Comparison of ENCODE assay signal across 7 cellular contexts in genomic region chr2:196131949-196132925, GRCh38. TPM values are rescaled to one million over a fixed set of nuclear protein-coding genes. Genes with fewer than 3 reads are reported as not detected.
A peak's percentile ranks its signal among the peaks of the same experiment; 100 is the strongest.
DNase-seq lines count a peak whose midpoint lies in the region; ATAC-seq and TF ChIP-seq lines count a peak whose summit lies in the region.

No MANE protein-coding gene starts in this region.

- no peak overlapping the region for H3K4me3 Mint-ChIP-seq in HFFc6

- ATAC-seq in GM18867 (IDR thresholded peaks at IDR 0.05; ENCODE audit: unreplicated experiment), result no peak

- H3K4me3 ChIP-seq in cardiac fibroblast (replicated peaks in 1 of 2; ENCODE audit: low read depth in 2 of 2, low read length in 2 of 2), result no peak overlapping the region

- H3K4me1 Mint-ChIP-seq in HFFc6 (ENCODE audit: low read depth), result peaks cover 31% of the 10 kb centered on the region

- peaks cover 2% of the 10 kb centered on the region; the same call in 1 of the 2 replicates for H3K27me3 Mint-ChIP-seq in HFFc6 (ENCODE audit: insufficient read depth)

- peak overlapping the region; percentile 48; the same call in 1 of the 2 replicates for H3K27ac Mint-ChIP-seq in HFFc6

- peaks cover 20% of the 10 kb centered on the region; the same call in 1 of the 2 replicates for H3K9me3 Mint-ChIP-seq in HFFc6

- H3K36me3 Mint-ChIP-seq in HFFc6 (ENCODE audit: low read depth), result peaks cover 66% of the 10 kb centered on the region

- no peak for DNase-seq in HFFc6
- peak; percentile 27 for DNase-seq in T-helper 22 cell (ENCODE audit: low read depth)
- DNase-seq in cardiac fibroblast (ENCODE audit: low read depth in 2 of 2), result peak; percentile 24 to 38
- peak; percentile 24 to 32 (median 30) for DNase-seq in stimulated activated CD4-positive, alpha-beta T cell treated with anti-CD3 and anti-CD28 coated beads, TNF-alpha, amount 100 ng/mL, for 48 hours (ENCODE audit: low read depth in 3 of 3)
- no peak for DNase-seq in ecto neural progenitor cell (ENCODE audit: low spot score)
- no peak for DNase-seq in NCI-H146 (lab: John Stamatoyannopoulos, UW)

- no peak for TF ChIP-seq CTCF in HFFc6 (IDR thresholded peaks at IDR 0.05)
- no peak for TF ChIP-seq CTCF in cardiac fibroblast (IDR thresholded peaks at IDR 0.05; ENCODE audit: low read depth, low read length)

RNA-seq across cellular contexts. Expression of gene STK17B, which starts 39.1 kb away (rescaled TPM):
- 10 to 100 TPM; 26.7 to 39.8 (median 32.5) TPM for total RNA-seq in HFFc6 (2021; fragmentation: NEBNext Ultra II Directional; extraction: Animal tissue kit (Norgen Biotek cat#: 25700))

Comparison
In these comparisons a context has a peak if more than half of its experiments do, and no peak if none do; other contexts are left out.
1. DNase-seq: peak in T-helper 22 cell (single experiment), cardiac fibroblast (2 of 2) and stimulated activated CD4-positive, alpha-beta T cell treated with anti-CD3 and anti-CD28 coated beads, TNF-alpha, amount 100 ng/mL, for 48 hours (3 of 3); none in HFFc6 (single experiment), ecto neural progenitor cell (single experiment) and NCI-H146 (single experiment).